ENCODE assay signal across 10 cellular contexts in the genomic region with DNA sequence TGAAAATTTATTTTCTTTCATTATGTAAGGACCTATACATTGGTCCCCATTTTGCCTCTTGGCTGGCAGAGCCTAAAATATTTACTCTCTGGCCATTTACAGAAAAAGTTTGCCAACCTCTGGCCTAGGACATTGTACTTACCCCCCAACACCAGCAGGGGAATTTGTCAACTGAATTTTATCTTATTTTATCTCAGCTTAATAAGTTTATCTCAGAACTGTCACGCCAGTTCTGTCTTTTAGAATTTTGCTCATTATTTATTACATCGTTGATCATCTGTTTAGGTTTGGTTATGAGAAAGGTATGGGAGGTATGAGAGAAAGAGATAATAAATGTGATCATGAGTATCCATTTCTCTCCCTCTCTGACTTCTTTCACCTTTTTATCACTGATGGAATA. TPM values are rescaled to one million over a fixed set of nuclear protein-coding genes. Genes with fewer than 3 reads are reported as not detected.
A peak's percentile ranks its signal among the peaks of the same experiment; 100 is the strongest.
DNase-seq lines count a peak whose midpoint lies in the region; ATAC-seq and TF ChIP-seq lines count a peak whose summit lies in the region.
"Had no signal": no experiment of that assay in that cellular context is flagged by ENCODE, and none has a peak within 500 bp of the region (broad histone marks: within the 10 kb centered on the region; RNA-seq: fewer than 3 reads in every experiment).

No MANE protein-coding gene starts in this region.

- no peaks in the 10 kb centered on the region for H3K9me3 Mint-ChIP-seq in Calu3 (ENCODE audit: low read depth, unreplicated experiment)
- no peaks in the 10 kb centered on the region for H3K9me3 Mint-ChIP-seq in central memory CD8-positive, alpha-beta T cell
- no peaks in the 10 kb centered on the region for H3K9me3 Mint-ChIP-seq in osteocyte (ENCODE audit: unreplicated experiment)

- CTCF ChIA-PET in Calu3 (lab: Charles Lee), result no interaction called here

- peaks cover 35% of the 10 kb centered on the region for H3K36me3 ChIP-seq in KMS-11 (ENCODE audit: insufficient read depth)

- H3K4me3 Mint-ChIP-seq in Calu3 (ENCODE audit: low read depth, unreplicated experiment), result no peak overlapping the region
- no peak overlapping the region for H3K4me3 Mint-ChIP-seq in central memory CD8-positive, alpha-beta T cell
- H3K4me3 Mint-ChIP-seq in osteocyte (ENCODE audit: unreplicated experiment), result no peak overlapping the region

- H3K36me3 Mint-ChIP-seq in Calu3 (ENCODE audit: insufficient read depth, unreplicated experiment), result peaks cover 88% of the 10 kb centered on the region
- H3K36me3 Mint-ChIP-seq in central memory CD8-positive, alpha-beta T cell (ENCODE audit: insufficient read depth), result peaks cover 89% of the 10 kb centered on the region
- peaks cover 71% of the 10 kb centered on the region for H3K36me3 Mint-ChIP-seq in osteocyte (ENCODE audit: unreplicated experiment)

- H3K4me1 ChIP-seq in KMS-11 (ENCODE audit: low read depth, poor library complexity, severe bottlenecking), result peaks cover 25% of the 10 kb centered on the region
- H3K4me1 ChIP-seq: esophagus squamous epithelium had no signal

- TF ChIP-seq CTCF in Calu3 (IDR thresholded peaks at IDR 0.05; ENCODE audit: unreplicated experiment), result peak; percentile 50
- peak; percentile 58; the same call in 1 of the 2 replicates for TF ChIP-seq CTCF in KMS-11 (conservative IDR thresholded peaks at IDR 0.05; ENCODE audit: low read depth, low read length)
- TF ChIP-seq CTCF in osteocyte (IDR thresholded peaks at IDR 0.05), result peak; percentile 21

- no peaks in the 10 kb centered on the region for H4K20me1 ChIP-seq in KMS-11 (ENCODE audit: insufficient read depth)

- H3K4me2 ChIP-seq in KMS-11, result no peak overlapping the region

- no peak overlapping the region for H3K27ac ChIP-seq in KMS-11
- H3K27ac ChIP-seq: esophagus squamous epithelium had no signal

- intact Hi-C loops in Calu3 (cut with micrococcal nuclease; ENCODE audit: unreplicated experiment), result no loop called here

- H3K79me2 ChIP-seq in KMS-11 (ENCODE audit: insufficient read depth, low read depth), result peaks cover 16% of the 10 kb centered on the region; the same call in 1 of the 2 replicates

- no peak overlapping the region for H3K9ac ChIP-seq in KMS-11

- no peak for ATAC-seq in central memory CD8-positive, alpha-beta T cell (replicated peaks; ENCODE audit: extremely low read depth, poor library complexity, severe bottlenecking)
- ATAC-seq in esophagus mucosa, result no peak

- H3K27me3 Mint-ChIP-seq in Calu3 (ENCODE audit: unreplicated experiment), result no peaks in the 10 kb centered on the region
- H3K27me3 Mint-ChIP-seq in central memory CD8-positive, alpha-beta T cell, result no peaks in the 10 kb centered on the region
- H3K27me3 Mint-ChIP-seq in osteocyte (ENCODE audit: unreplicated experiment), result no peaks in the 10 kb centered on the region

- H3K27me3 ChIP-seq in KMS-11 (ENCODE audit: insufficient read depth, low read depth), result no peaks in the 10 kb centered on the region
- H3K27me3 ChIP-seq: esophagus squamous epithelium had no signal

- peaks cover 19% of the 10 kb centered on the region for H3K4me1 Mint-ChIP-seq in Calu3 (ENCODE audit: low read depth, unreplicated experiment)
- peaks cover 47% of the 10 kb centered on the region for H3K4me1 Mint-ChIP-seq in central memory CD8-positive, alpha-beta T cell
- peaks cover 2% of the 10 kb centered on the region for H3K4me1 Mint-ChIP-seq in osteocyte (ENCODE audit: unreplicated experiment)

- no TSS peak for BruUV-seq in Calu3 (replicated peaks; lab: Mats Ljungman, UMichigan)

- H3K4me3 ChIP-seq in KMS-11 (IDR thresholded peaks at IDR 0.05; ENCODE audit: insufficient read depth, low read depth, low read length), result no peak overlapping the region
- H3K4me3 ChIP-seq: esophagus squamous epithelium had no signal

- H2AFZ ChIP-seq in KMS-11 (ENCODE audit: low read depth), result no peak overlapping the region

- DNase-seq in Calu3, result no peak
- no peak for DNase-seq in central memory CD8-positive, alpha-beta T cell (ENCODE audit: low spot score in 2 of 2)
- no peak for DNase-seq in osteocyte (ENCODE audit: extremely low spot score, unreplicated experiment)
- no peak for DNase-seq in SK-N-DZ (ENCODE audit: low spot score)
- no peak for DNase-seq in AML-193 (lab: John Stamatoyannopoulos, UW)
- DNase-seq: esophagus squamous epithelium, NCI-H2029 treated with DMSO at 0.1 percent for 48 hours, T1000 had no signal

- H3K27ac Mint-ChIP-seq in Calu3 (ENCODE audit: unreplicated experiment), result no peak overlapping the region
- peak overlapping the region; percentile 78 for H3K27ac Mint-ChIP-seq in central memory CD8-positive, alpha-beta T cell (ENCODE audit: low read depth)
- H3K27ac Mint-ChIP-seq in osteocyte (ENCODE audit: unreplicated experiment), result no peak overlapping the region

RNA-seq across cellular contexts. Expression of a gene that starts 38.3 kb away (rescaled TPM):
- total RNA-seq in Calu3 (2022) (127 and 140 TPM in 2 replicates), osteocyte (89.9 and 102 TPM in 2 replicates), esophagus mucosa (67.5 TPM)
- polyA plus RNA-seq in SK-N-DZ (2014; cell fraction: cytosol; rRNA removed), result 31.4 and 38.8 TPM in 2 replicates
- 60.9 and 82.1 TPM in 2 replicates for polyA plus RNA-seq in SK-N-DZ (2014; cell fraction: nucleus; rRNA removed)
